1 cellular context compared by ENCODE assay signal in genomic region chr12:49868952-49869815, GRCh38.
TF ChIP-seq lines count a peak whose summit lies in the region.

No MANE protein-coding gene starts in this region.

TF ChIP-seq in PFSK-1, 5 proteins besides CTCF, POLR2A, EP300 and RAD21 (continued from another document):
- peak in 1 of 2 experiments; percentile 46; a peak in 1 of 4 replicates for TF ChIP-seq REST (IDR thresholded peaks at IDR 0.05; ENCODE audit: insufficient read depth in 1 of 2, low read depth in 2 of 2, low read length in 2 of 2)
- TF ChIP-seq FOXP2 (optimal IDR thresholded peaks at IDR 0.05; ENCODE audit: borderline replicate concordance, extremely low read depth, extremely low read length, insufficient read depth): peak; percentile 68
- 0 out of 2 replicates have a peak, but pooled peaks have one; percentile 12 for TF ChIP-seq SIN3A (IDR thresholded peaks at IDR 0.05; ENCODE audit: borderline replicate concordance, insufficient read depth, low read length)
- TF ChIP-seq TAF1 (IDR thresholded peaks at IDR 0.05; ENCODE audit: borderline replicate concordance, insufficient read depth, low read length): no peak
